1 cellular context compared by ENCODE assay signal in the genomic region with DNA sequence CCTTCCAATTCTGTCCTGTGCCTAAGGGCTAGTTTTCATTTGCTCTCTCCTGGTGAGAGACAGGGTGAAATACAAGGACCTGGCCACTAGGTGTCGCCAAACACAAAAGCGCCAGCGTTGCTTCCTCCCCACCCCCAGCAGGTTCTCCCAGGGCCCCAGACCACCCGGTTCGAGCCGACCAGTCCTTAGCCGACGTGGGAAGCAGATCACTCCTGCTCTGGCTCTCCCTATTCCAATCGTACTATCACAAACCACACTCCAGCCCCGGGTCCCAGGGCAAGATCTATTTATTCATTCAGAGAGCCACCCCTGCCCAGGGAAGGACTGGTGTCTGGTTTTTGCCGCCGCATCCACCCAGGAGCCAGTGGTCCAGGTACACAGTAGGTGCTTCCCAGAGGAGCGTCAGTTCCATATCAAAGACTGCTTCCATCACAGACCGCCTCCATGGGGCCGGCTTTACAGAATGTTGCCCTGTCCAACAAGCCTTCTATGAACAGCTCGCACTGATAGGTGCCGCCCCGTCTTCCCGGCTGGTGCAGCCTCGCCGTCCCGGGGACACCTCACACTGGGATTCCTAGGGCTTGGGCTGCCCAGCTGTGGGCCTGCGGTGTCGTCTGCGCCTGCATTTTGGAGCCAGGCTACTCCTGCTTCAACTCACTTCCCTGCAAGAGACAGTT.
TF ChIP-seq lines count a peak whose summit lies in the region.

No MANE protein-coding gene starts in this region.

TF ChIP-seq in IMR-90, 13 proteins besides CTCF, POLR2A, EP300 and RAD21:
- TF ChIP-seq, protein P1, sequence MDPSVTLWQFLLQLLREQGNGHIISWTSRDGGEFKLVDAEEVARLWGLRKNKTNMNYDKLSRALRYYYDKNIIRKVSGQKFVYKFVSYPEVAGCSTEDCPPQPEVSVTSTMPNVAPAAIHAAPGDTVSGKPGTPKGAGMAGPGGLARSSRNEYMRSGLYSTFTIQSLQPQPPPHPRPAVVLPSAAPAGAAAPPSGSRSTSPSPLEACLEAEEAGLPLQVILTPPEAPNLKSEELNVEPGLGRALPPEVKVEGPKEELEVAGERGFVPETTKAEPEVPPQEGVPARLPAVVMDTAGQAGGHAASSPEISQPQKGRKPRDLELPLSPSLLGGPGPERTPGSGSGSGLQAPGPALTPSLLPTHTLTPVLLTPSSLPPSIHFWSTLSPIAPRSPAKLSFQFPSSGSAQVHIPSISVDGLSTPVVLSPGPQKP (IDR thresholded peaks at IDR 0.05; ENCODE audit: borderline replicate concordance, low read depth, low read length): no peak
- no peak for TF ChIP-seq NFE2L2 (IDR thresholded peaks at IDR 0.05; ENCODE audit: low read depth, low read length)
- TF ChIP-seq SMC3 (IDR thresholded peaks at IDR 0.05; ENCODE audit: low read depth, low read length): peak; percentile 98
- no peak for TF ChIP-seq FOS (IDR thresholded peaks at IDR 0.05; ENCODE audit: low read depth, low read length)
- no peak for TF ChIP-seq MAFK (IDR thresholded peaks at IDR 0.05; ENCODE audit: low read depth, low read length)
- no peak for TF ChIP-seq MXI1 (IDR thresholded peaks at IDR 0.05; ENCODE audit: borderline replicate concordance, low read depth, low read length)
- no peak for TF ChIP-seq CEBPB (IDR thresholded peaks at IDR 0.05; ENCODE audit: low read depth, low read length)
- no peak for TF ChIP-seq RCOR1 (IDR thresholded peaks at IDR 0.05; ENCODE audit: insufficient replicate concordance, low read length)
- TF ChIP-seq MAZ (IDR thresholded peaks at IDR 0.05; ENCODE audit: borderline replicate concordance, low read depth, low read length): peak; percentile 53; the same call in 1 of the 2 replicates
- TF ChIP-seq, protein P2, sequence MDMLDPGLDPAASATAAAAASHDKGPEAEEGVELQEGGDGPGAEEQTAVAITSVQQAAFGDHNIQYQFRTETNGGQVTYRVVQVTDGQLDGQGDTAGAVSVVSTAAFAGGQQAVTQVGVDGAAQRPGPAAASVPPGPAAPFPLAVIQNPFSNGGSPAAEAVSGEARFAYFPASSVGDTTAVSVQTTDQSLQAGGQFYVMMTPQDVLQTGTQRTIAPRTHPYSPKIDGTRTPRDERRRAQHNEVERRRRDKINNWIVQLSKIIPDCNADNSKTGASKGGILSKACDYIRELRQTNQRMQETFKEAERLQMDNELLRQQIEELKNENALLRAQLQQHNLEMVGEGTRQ (IDR thresholded peaks at IDR 0.05; ENCODE audit: low read depth, low read length): no peak
